In genomic region chr13:43085545-43085944, GRCh38 we compare ENCODE assay signal across 7 cellular contexts.
DNase-seq lines count a peak whose midpoint lies in the region; ATAC-seq and TF ChIP-seq lines count a peak whose summit lies in the region.

No MANE protein-coding gene starts in this region.

- H3K9me3 ChIP-seq in parathyroid adenoma (ENCODE audit: control insufficient read depth, low read length) = no peaks in the 10 kb centered on the region

- H3K9ac ChIP-seq in parathyroid adenoma = no peak overlapping the region

- H3K4me1 ChIP-seq in parathyroid adenoma = no peaks in the 10 kb centered on the region

- peak; percentile 17 for TF ChIP-seq CTCF in GM12864 (IDR thresholded peaks at IDR 0.05; ENCODE audit: low read depth, low read length, missing control alignments)
- peak; percentile 36 for TF ChIP-seq CTCF in parathyroid adenoma (IDR thresholded peaks at IDR 0.05)

- no peak overlapping the region for H3K4me2 ChIP-seq in parathyroid adenoma (ENCODE audit: low read length)

- no peak overlapping the region for H3K27ac ChIP-seq in parathyroid adenoma

- H3K27me3 ChIP-seq in parathyroid adenoma (ENCODE audit: control insufficient read depth, insufficient read depth, low read length) = no peaks in the 10 kb centered on the region

- no peak overlapping the region for H3K4me3 ChIP-seq in GM12864 (ENCODE audit: low read depth, low read length)
- H3K4me3 ChIP-seq in parathyroid adenoma (ENCODE audit: low read depth, low read length) = no peak overlapping the region

- H3K79me2 ChIP-seq in parathyroid adenoma = no peaks in the 10 kb centered on the region

- no peak for ATAC-seq in GM21737 (IDR thresholded peaks at IDR 0.05; ENCODE audit: unreplicated experiment)

- H3K36me3 ChIP-seq in parathyroid adenoma (ENCODE audit: control insufficient read depth, insufficient read depth, low read length) = no peaks in the 10 kb centered on the region

- H2AFZ ChIP-seq in parathyroid adenoma = no peak overlapping the region

- DNase-seq in GM12864 (ENCODE audit: low read depth) = no peak
- peak; percentile 4 for DNase-seq in NCI-H2171 (lab: John Stamatoyannopoulos, UW)
- peak; percentile 63 for DNase-seq in dermis blood vessel endothelial cell
- DNase-seq in activated CD8-positive, alpha-beta memory T cell treated with anti-CD3 and anti-CD28 coated beads, Interleukin-2, amount 50 U/mL, for 48 hours = no peak
- no peak for DNase-seq in activated CD4-positive, alpha-beta T cell treated with anti-CD3 and anti-CD28 coated beads for 4 hours

Comparison
In these comparisons a context has a peak if more than half of its experiments do, and no peak if none do; other contexts are left out.
1. DNase-seq: peak in NCI-H2171 (single experiment) and dermis blood vessel endothelial cell (single experiment); none in GM12864 (single experiment), activated CD8-positive, alpha-beta memory T cell treated with anti-CD3 and anti-CD28 coated beads, Interleukin-2, amount 50 U/mL, for 48 hours (single experiment) and activated CD4-positive, alpha-beta T cell treated with anti-CD3 and anti-CD28 coated beads for 4 hours (0 of 2).